14 cellular contexts compared by ENCODE assay signal in the genomic region with DNA sequence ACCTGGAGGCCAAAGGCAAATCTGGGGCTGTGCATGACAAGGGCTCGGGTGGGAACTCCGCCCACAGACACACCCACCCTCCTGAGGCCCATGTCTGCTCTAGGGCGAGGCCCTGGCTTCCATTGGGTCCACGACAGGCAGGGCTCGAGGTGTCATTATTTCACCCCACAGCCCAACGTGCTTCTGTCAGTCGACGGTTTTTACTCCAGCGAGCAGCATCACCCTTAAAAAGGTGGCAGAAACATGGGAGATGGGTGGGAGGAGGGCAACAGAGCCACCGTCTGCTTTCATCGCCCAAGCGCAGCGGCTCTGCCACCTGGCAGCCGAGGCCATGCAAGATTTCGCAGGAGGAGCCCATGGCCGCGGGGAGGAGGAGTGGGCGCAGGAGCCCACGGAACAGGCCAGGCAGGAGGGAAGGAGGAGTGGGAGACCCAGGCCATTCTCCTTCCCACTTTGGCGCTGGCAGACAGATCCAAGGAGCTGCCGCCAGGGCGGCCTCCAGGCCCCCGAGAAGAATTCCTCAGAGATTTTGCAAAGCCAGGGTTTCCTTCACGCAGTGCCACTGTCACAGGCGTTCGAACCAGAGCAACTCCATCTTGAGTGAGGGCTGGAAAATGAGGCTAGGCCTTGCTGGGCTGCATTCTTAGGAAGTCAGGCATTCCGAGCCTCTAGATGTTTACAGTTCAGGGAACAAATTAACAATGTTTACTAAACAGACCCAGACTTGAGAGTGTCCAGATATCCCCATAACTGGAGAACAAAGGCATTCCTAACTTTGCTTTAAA.
"Had no signal": no experiment of that assay in that cellular context is flagged by ENCODE, and none has a peak within 500 bp of the region (broad histone marks: within the 10 kb centered on the region; RNA-seq: fewer than 3 reads in every experiment).

No MANE protein-coding gene starts in this region.

- H3K4me1 ChIP-seq: tibial nerve had no signal

- ATAC-seq: activated CD4-positive, CD25-positive, alpha-beta regulatory T cell treated with anti-CD3 and anti-CD28 coated beads, Interleukin-2, amount 50 U/mL, for 24 hours; activated naive CD8-positive, alpha-beta T cell treated with anti-CD3 and anti-CD28 coated beads, Interleukin-2, amount 50 U/mL, for 24 hours; activated T-cell treated with anti-CD3 and anti-CD28 coated beads, Interleukin-2, amount 50 U/mL, for 72 hours; left lung; stimulated activated memory B cell treated with anti-CD40 and anti-IgM and Interleukin-4, amounts not matched to agents 10 μg/mL and 1 μg/mL and 100 μg/mL, for 72 hours had no signal

- DNase-seq: activated CD4-positive, alpha-beta T cell treated with anti-CD3 and anti-CD28 coated beads, Interleukin-2, amount 50 U/mL, for 4 hours; activated naive CD4-positive, alpha-beta T cell; activated naive CD8-positive, alpha-beta T cell treated with anti-CD3 and anti-CD28 coated beads, Interleukin-2, amount 50 U/mL, for 24 hours; activated T-cell treated with anti-CD3 and anti-CD28 coated beads, Interleukin-2, amount 50 U/mL, for 72 hours; hypothalamus; left lung had no signal

- H3K4me3 Mint-ChIP-seq: activated naive CD8-positive, alpha-beta T cell treated with anti-CD3 and anti-CD28 coated beads, Interleukin-2, amount 50 U/mL, for 24 hours; activated T-cell treated with anti-CD3 and anti-CD28 coated beads, Interleukin-2, amount 50 U/mL, for 72 hours; memory B cell; stimulated activated memory B cell treated with anti-CD40 and anti-IgM and Interleukin-4, amounts not matched to agents 10 μg/mL and 1 μg/mL and 100 μg/mL, for 72 hours had no signal

- H3K4me1 Mint-ChIP-seq: activated naive CD8-positive, alpha-beta T cell treated with anti-CD3 and anti-CD28 coated beads, Interleukin-2, amount 50 U/mL, for 24 hours; stimulated activated memory B cell treated with anti-CD40 and anti-IgM and Interleukin-4, amounts not matched to agents 10 μg/mL and 1 μg/mL and 100 μg/mL, for 72 hours had no signal

- H3K9me3 Mint-ChIP-seq: activated naive CD8-positive, alpha-beta T cell treated with anti-CD3 and anti-CD28 coated beads, Interleukin-2, amount 50 U/mL, for 24 hours; activated T-cell treated with anti-CD3 and anti-CD28 coated beads, Interleukin-2, amount 50 U/mL, for 72 hours; memory B cell; stimulated activated memory B cell treated with anti-CD40 and anti-IgM and Interleukin-4, amounts not matched to agents 10 μg/mL and 1 μg/mL and 100 μg/mL, for 72 hours had no signal

- H3K36me3 Mint-ChIP-seq: memory B cell; stimulated activated memory B cell treated with anti-CD40 and anti-IgM and Interleukin-4, amounts not matched to agents 10 μg/mL and 1 μg/mL and 100 μg/mL, for 72 hours had no signal

- H3K4me3 ChIP-seq: ascending aorta, left lung, skin epidermis, tibial nerve had no signal

- H3K36me3 ChIP-seq: ascending aorta, left lung, tibial nerve had no signal

- H3K9me3 ChIP-seq: ascending aorta, left lung, tibial nerve had no signal

- H3K27me3 ChIP-seq: ascending aorta had no signal

- H3K27ac Mint-ChIP-seq: activated naive CD8-positive, alpha-beta T cell treated with anti-CD3 and anti-CD28 coated beads, Interleukin-2, amount 50 U/mL, for 24 hours; activated T-cell treated with anti-CD3 and anti-CD28 coated beads, Interleukin-2, amount 50 U/mL, for 72 hours; memory B cell; stimulated activated memory B cell treated with anti-CD40 and anti-IgM and Interleukin-4, amounts not matched to agents 10 μg/mL and 1 μg/mL and 100 μg/mL, for 72 hours had no signal

- H3K27ac ChIP-seq: ascending aorta, epithelial cell of prostate, left lung, parathyroid adenoma, skin epidermis, tibial nerve had no signal
